In genomic region chr19:8079988-8080387, GRCh38 we compare ENCODE assay signal across 25 cellular contexts. TPM values are rescaled to one million over a fixed set of nuclear protein-coding genes. Genes with fewer than 3 reads are reported as not detected.
DNase-seq lines count a peak whose midpoint lies in the region; ATAC-seq, FAIRE-seq and TF ChIP-seq lines count a peak whose summit lies in the region.
"Had no signal": no experiment of that assay in that cellular context is flagged by ENCODE, and none has a peak within 500 bp of the region (broad histone marks: within the 10 kb centered on the region; RNA-seq: fewer than 3 reads in every experiment).

No MANE protein-coding gene starts in this region.

- no peaks in the 10 kb centered on the region for H3K79me2 ChIP-seq in HepG2 (ENCODE audit: insufficient read depth, low read length)

- H3K9me3 ChIP-seq in HepG2 (ENCODE audit: low read length) (no peaks in the 10 kb centered on the region), right lobe of liver (no peaks in the 10 kb centered on the region), endodermal cell (ENCODE audit: control insufficient read depth, low read length) (peaks cover 5% of the 10 kb centered on the region)

- H2AFZ ChIP-seq in HepG2 (ENCODE audit: low read length) = no peak overlapping the region
- H2AFZ ChIP-seq: GM23248 had no signal

- POLR2A ChIA-PET in HepG2 (lab: Yijun Ruan, JAX) = no interaction called here

- no peaks in the 10 kb centered on the region for H4K20me1 ChIP-seq in HepG2 (ENCODE audit: insufficient read depth, low read length)

- no TSS peak for BruUV-seq in HepG2 (replicated peaks; lab: Mats Ljungman, UMichigan)

- TF ChIP-seq CTCF in HepG2 (CRISPR knock-in tag; IDR thresholded peaks at IDR 0.05) (no peak), right lobe of liver (IDR thresholded peaks at IDR 0.05) (no peak), endodermal cell (conservative IDR thresholded peaks at IDR 0.05) (no peak)

- TF ChIP-seq POLR2A in HepG2 (IDR thresholded peaks at IDR 0.05; ENCODE audit: insufficient read depth in 1 of 2, low read depth in 2 of 2, low read length in 2 of 2) = no peak
- TF ChIP-seq POLR2A in right lobe of liver (IDR thresholded peaks at IDR 0.05) = no peak

- H3K4me3 ChIP-seq in HepG2 (replicated peaks in 1 of 3; ENCODE audit: insufficient read depth in 1 of 3, low read depth in 2 of 3, low read length in 3 of 3) (no peak overlapping the region), right lobe of liver (no peak overlapping the region), endodermal cell (ENCODE audit: low read length) (no peak overlapping the region)
- H3K4me3 ChIP-seq: GM23248 had no signal

- H3K27ac ChIP-seq in HepG2 (ENCODE audit: extremely low read length, insufficient read depth, low read length) (no peak overlapping the region), right lobe of liver (no peak overlapping the region), endodermal cell (ENCODE audit: low read depth, low read length) (no peak overlapping the region)
- H3K27ac ChIP-seq: GM23248, RWPE1 had no signal

- no peaks in the 10 kb centered on the region for H3K4me1 Mint-ChIP-seq in endodermal cell

- peaks cover 74% of the 10 kb centered on the region for H3K36me3 Mint-ChIP-seq in endodermal cell (ENCODE audit: low read depth)

- H3K9ac ChIP-seq in HepG2 (ENCODE audit: insufficient read depth, low read depth, low read length) (no peak overlapping the region), endodermal cell (ENCODE audit: extremely low read depth, low read length, poor library complexity, severe bottlenecking) (no peak overlapping the region)
- H3K9ac ChIP-seq: GM23248 had no signal

- H3K4me1 ChIP-seq in HepG2 (ENCODE audit: insufficient read depth, low read length) (peaks cover 32% of the 10 kb centered on the region), right lobe of liver (peaks cover 0 to 4% (median 0%) of the 10 kb centered on the region in 4 donors), endodermal cell (ENCODE audit: control insufficient read depth, insufficient read depth, low read length) (no peaks in the 10 kb centered on the region)

- H3K36me3 ChIP-seq in HepG2 (replicated peaks in 1 of 2; ENCODE audit: control insufficient read depth in 1 of 2, insufficient read depth in 2 of 2, low read length in 2 of 2) (no peaks in the 10 kb centered on the region), right lobe of liver (no peaks in the 10 kb centered on the region), endodermal cell (ENCODE audit: control insufficient read depth, insufficient read depth, low read length) (peaks cover 48% of the 10 kb centered on the region)

- FAIRE-seq in HepG2 (lab: Jason Lieb, UNC) = no peak
- FAIRE-seq: HTR-8/SVneo had no signal

- no peaks in the 10 kb centered on the region for H3K27me3 Mint-ChIP-seq in endodermal cell (ENCODE audit: insufficient read depth)
- H3K27me3 Mint-ChIP-seq: CD4-positive, alpha-beta T cell had no signal

- CTCF ChIA-PET in HepG2 (lab: Yijun Ruan, JAX; ENCODE audit: low intra/inter-chr PET ratio, low total read pairs) = no interaction called here

- WGBS in HepG2 (ENCODE audit: low lambda C conversion rate) = 82% methylated on average over 5 of the region's 6 CpGs
- 88% methylated on average over 2 of the region's 6 CpGs for WGBS in right lobe of liver (ENCODE audit: insufficient coverage, low coverage, low lambda C conversion rate, missing lambda C conversion rate)
- WGBS in endodermal cell (ENCODE audit: insufficient coverage in 1 of 2, insufficient read length in 1 of 2), 2 experiments = 96 to 100% methylated on average over 6 of the region's 6 CpGs

- no peak for ATAC-seq in HepG2
- no peak for ATAC-seq in right lobe of liver
- ATAC-seq: HCT116, Panc1 had no signal

- no peak for TF ChIP-seq RAD21 in HepG2 (CRISPR knock-in tag; IDR thresholded peaks at IDR 0.05)

- H3K4me2 ChIP-seq in HepG2 (ENCODE audit: low read depth, low read length) = no peak overlapping the region

- no peak for DNase-seq in HepG2 (ENCODE audit: low spot score)
- no peak for DNase-seq in right lobe of liver
- peak; percentile 20 for DNase-seq in NCI-H69 (lab: John Stamatoyannopoulos, UW)
- peak; percentile 30 for DNase-seq in endodermal cell
- DNase-seq in NCI-H2029 treated with DMSO at 0.1 percent for 48 hours (lab: John Stamatoyannopoulos, UW) = no peak
- no peak for DNase-seq in HCEC 1CT
- no peak for DNase-seq in occipital lobe (lab: John Stamatoyannopoulos, UW)
- DNase-seq: CD4-positive, alpha-beta T cell; DMS53; GM23248; KG1; MM.1S; NCI-H2029; NCI-H446; NCI-H524 treated with DMSO at 0.1 percent for 48 hours; NCI-H82; SHP77 had no signal

- TF ChIP-seq EP300 in HepG2 (IDR thresholded peaks at IDR 0.05; ENCODE audit: low read depth in 2 of 2, low read length in 2 of 2) (no peak), HepG2 (CRISPR knock-in tag; IDR thresholded peaks at IDR 0.05; ENCODE audit: borderline replicate concordance) (no peak)

- H3K27me3 ChIP-seq in HepG2 (ENCODE audit: control insufficient read depth in 1 of 2, insufficient read depth in 2 of 2, low read length in 2 of 2) (no peaks in the 10 kb centered on the region), right lobe of liver (no peaks in the 10 kb centered on the region), endodermal cell (ENCODE audit: control insufficient read depth, insufficient read depth, low read length, poor library complexity, severe bottlenecking) (no peaks in the 10 kb centered on the region)

- H3K9me3 Mint-ChIP-seq in endodermal cell = no peaks in the 10 kb centered on the region
- H3K9me3 Mint-ChIP-seq: CD4-positive, alpha-beta T cell had no signal

- H3K27ac Mint-ChIP-seq in endodermal cell = no peak overlapping the region
- H3K27ac Mint-ChIP-seq: CD4-positive, alpha-beta T cell had no signal

- in situ Hi-C loops in HepG2 (cut with HindIII; ENCODE audit: extremely low pct_ligation_motif_present, low pct_unique_long_range_greater_than_20kb) = no loop called here

- no peak overlapping the region for H3K4me3 Mint-ChIP-seq in endodermal cell
- H3K4me3 Mint-ChIP-seq: CD4-positive, alpha-beta T cell had no signal

- intact Hi-C loops in HepG2 (cut with micrococcal nuclease; ENCODE audit: unreplicated experiment) (no loop called here), right lobe of liver (cut with DNase I) (no loop called here)

TF ChIP-seq in HepG2, 621 proteins besides CTCF, POLR2A, EP300 and RAD21 (continues in another document):
- no peak for TF ChIP-seq ZBTB20 (CRISPR knock-in tag; IDR thresholded peaks at IDR 0.05; ENCODE audit: borderline replicate concordance, low read depth)

RNA-seq across cellular contexts. Expression of gene CCL25, which starts 27.4 kb away (rescaled TPM):
- not detected in 2 replicates for total RNA-seq in HepG2 (2016; rRNA removed; fragmentation: Illumina TruSeq; extraction: Trizol)
- total RNA-seq in HepG2 (2016; cell fraction: cytosol; rRNA removed; fragmentation: Illumina TruSeq; extraction: Trizol; ENCODE audit: low read depth) = not detected in 2 replicates
- not detected in 2 replicates for total RNA-seq in HepG2 (2016; cell fraction: insoluble cytoplasmic fraction; rRNA removed; fragmentation: Illumina TruSeq; extraction: Trizol)
- total RNA-seq in HepG2 (2016; cell fraction: membrane; rRNA removed; fragmentation: Illumina TruSeq; extraction: Trizol) = not detected in 2 replicates
- total RNA-seq in HepG2 (2016; cell fraction: nucleus; rRNA removed; fragmentation: Illumina TruSeq; extraction: Trizol) = not detected in 2 replicates
- polyA plus RNA-seq in HepG2 (2011; rRNA removed) = not detected in 2 replicates
- polyA plus RNA-seq in HepG2 (2011; cell fraction: cytosol; rRNA removed) = not detected in 2 replicates
- polyA plus RNA-seq in HepG2 (2011; cell fraction: nucleus; rRNA removed) = not detected in 2 replicates
- polyA plus RNA-seq in HepG2 (2012) = not detected in 2 replicates
- polyA plus RNA-seq in HepG2 (2016; cell fraction: cytosol; fragmentation: Illumina TruSeq; extraction: Trizol; ENCODE audit: low read depth) = not detected in 2 replicates
- polyA plus RNA-seq in HepG2 (2016; cell fraction: insoluble cytoplasmic fraction; fragmentation: Illumina TruSeq; extraction: Trizol; ENCODE audit: low read depth) = not detected in 2 replicates
- polyA plus RNA-seq in HepG2 (2016; cell fraction: membrane; fragmentation: Illumina TruSeq; extraction: Trizol; ENCODE audit: low read depth) = not detected in 2 replicates
- polyA plus RNA-seq in HepG2 (2016; cell fraction: nucleus; fragmentation: Illumina TruSeq; extraction: Trizol; ENCODE audit: insufficient read depth, low read depth) = not detected in 2 replicates
- polyA minus RNA-seq in HepG2 (2011; rRNA and poly(A)+ RNA removed; ENCODE audit: low replicate concordance) = not detected in 2 replicates
- polyA minus RNA-seq in HepG2 (2011; cell fraction: cytosol; rRNA and poly(A)+ RNA removed) = not detected in 2 replicates
- polyA minus RNA-seq in HepG2 (2011; cell fraction: nucleus; rRNA and poly(A)+ RNA removed) = not detected in 2 replicates
- under 1 TPM in 1 of 6 experiments, not detected in 5; 0.51 TPM for total RNA-seq in right lobe of liver
- not detected for total RNA-seq in endodermal cell
- polyA plus RNA-seq in endodermal cell (2013, experiment 1 of 2) = 0.50 TPM
- 0.54 TPM for polyA plus RNA-seq in endodermal cell (2013, experiment 2 of 2)
- total RNA-seq in occipital lobe = 0.31 TPM
- total RNA-seq: A172; CD4-positive, alpha-beta T cell; Daoy; GM23248; SK-MEL-5 had no signal
- polyA plus RNA-seq: BJ, GM23248 had no signal

Comparison
In these comparisons a context has a peak if more than half of its experiments do, and no peak if none do; other contexts are left out.
1. DNase-seq: peak in NCI-H69 (single experiment) and endodermal cell (single experiment); none in HepG2 (single experiment), right lobe of liver (0 of 3), NCI-H2029 treated with DMSO at 0.1 percent for 48 hours (single experiment), HCEC 1CT (single experiment) and occipital lobe (single experiment).